Comparison of ENCODE assay signal across 1 cellular context in genomic region chr17:44947461-44948314, GRCh38.
TF ChIP-seq lines count a peak whose summit lies in the region.

TSS of gene KIF18B (minus strand) at chr17:44947773. CDS start at chr17:44936344, 11,429 bp downstream.

TF ChIP-seq in HepG2, 621 proteins besides CTCF, POLR2A, EP300 and RAD21 (continued from another document and continues in another):
- TF ChIP-seq, protein P1, sequence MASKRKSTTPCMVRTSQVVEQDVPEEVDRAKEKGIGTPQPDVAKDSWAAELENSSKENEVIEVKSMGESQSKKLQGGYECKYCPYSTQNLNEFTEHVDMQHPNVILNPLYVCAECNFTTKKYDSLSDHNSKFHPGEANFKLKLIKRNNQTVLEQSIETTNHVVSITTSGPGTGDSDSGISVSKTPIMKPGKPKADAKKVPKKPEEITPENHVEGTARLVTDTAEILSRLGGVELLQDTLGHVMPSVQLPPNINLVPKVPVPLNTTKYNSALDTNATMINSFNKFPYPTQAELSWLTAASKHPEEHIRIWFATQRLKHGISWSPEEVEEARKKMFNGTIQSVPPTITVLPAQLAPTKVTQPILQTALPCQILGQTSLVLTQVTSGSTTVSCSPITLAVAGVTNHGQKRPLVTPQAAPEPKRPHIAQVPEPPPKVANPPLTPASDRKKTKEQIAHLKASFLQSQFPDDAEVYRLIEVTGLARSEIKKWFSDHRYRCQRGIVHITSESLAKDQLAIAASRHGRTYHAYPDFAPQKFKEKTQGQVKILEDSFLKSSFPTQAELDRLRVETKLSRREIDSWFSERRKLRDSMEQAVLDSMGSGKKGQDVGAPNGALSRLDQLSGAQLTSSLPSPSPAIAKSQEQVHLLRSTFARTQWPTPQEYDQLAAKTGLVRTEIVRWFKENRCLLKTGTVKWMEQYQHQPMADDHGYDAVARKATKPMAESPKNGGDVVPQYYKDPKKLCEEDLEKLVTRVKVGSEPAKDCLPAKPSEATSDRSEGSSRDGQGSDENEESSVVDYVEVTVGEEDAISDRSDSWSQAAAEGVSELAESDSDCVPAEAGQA (IDR thresholded peaks at IDR 0.05; ENCODE audit: low read depth), result no peak
- TF ChIP-seq, protein P1 (CRISPR knock-in tag; IDR thresholded peaks at IDR 0.05; ENCODE audit: borderline replicate concordance), result no peak; the same call in 1 of the 2 replicates
- TF ChIP-seq PLSCR1 (CRISPR knock-in tag; IDR thresholded peaks at IDR 0.05; ENCODE audit: borderline replicate concordance) (no peak), ZNF570 (CRISPR knock-in tag; IDR thresholded peaks at IDR 0.05; ENCODE audit: borderline replicate concordance) (no peak), SRSF9 (IDR thresholded peaks at IDR 0.05; ENCODE audit: borderline replicate concordance, insufficient read depth, low read depth, low read length, poor library complexity, severe bottlenecking) (no peak), ZNF891 (CRISPR knock-in tag; IDR thresholded peaks at IDR 0.05) (no peak), ZNF460 (CRISPR knock-in tag; IDR thresholded peaks at IDR 0.05; ENCODE audit: borderline replicate concordance) (no peak), NFKBIZ (CRISPR knock-in tag; IDR thresholded peaks at IDR 0.05) (no peak; the same call in none of the 2 replicates), FOXP1 (IDR thresholded peaks at IDR 0.05) (no peak), FOXP1 (CRISPR knock-in tag; IDR thresholded peaks at IDR 0.05) (no peak), CAMTA2 (CRISPR knock-in tag; IDR thresholded peaks at IDR 0.05; ENCODE audit: borderline replicate concordance) (no peak), NONO (IDR thresholded peaks at IDR 0.05) (no peak), NONO (CRISPR knock-in tag; conservative IDR thresholded peaks at IDR 0.05) (peak; percentile 40; the same call in 1 of the 2 replicates), SIN3B (IDR thresholded peaks at IDR 0.05; ENCODE audit: low read length) (peak; percentile 99), ZNF383 (CRISPR knock-in tag; IDR thresholded peaks at IDR 0.05; ENCODE audit: borderline replicate concordance) (no peak; the same call in 1 of the 2 replicates), ZBTB33 (CRISPR knock-in tag; IDR thresholded peaks at IDR 0.05) (peak; percentile 71), IRF9 (CRISPR knock-in tag; IDR thresholded peaks at IDR 0.05; ENCODE audit: borderline replicate concordance) (0 out of 2 replicates have a peak, but pooled peaks have one; percentile 25), ZNF329 (CRISPR knock-in tag; IDR thresholded peaks at IDR 0.05; ENCODE audit: low read depth) (no peak), ZNF670 (CRISPR knock-in tag; IDR thresholded peaks at IDR 0.05; ENCODE audit: borderline replicate concordance) (no peak), ZNF788 (CRISPR knock-in tag; IDR thresholded peaks at IDR 0.05; ENCODE audit: borderline replicate concordance) (peak; percentile 26), TOE1 (CRISPR knock-in tag; IDR thresholded peaks at IDR 0.05) (no peak; the same call in 1 of the 2 replicates), ZNF713 (CRISPR knock-in tag; IDR thresholded peaks at IDR 0.05) (no peak), MEF2D (CRISPR knock-in tag; IDR thresholded peaks at IDR 0.05) (peak; percentile 44; the same call in 1 of the 2 replicates), GFI1 (CRISPR knock-in tag; IDR thresholded peaks at IDR 0.05; ENCODE audit: borderline replicate concordance) (peak; percentile 32; the same call in 1 of the 2 replicates), ZNF180 (CRISPR knock-in tag; IDR thresholded peaks at IDR 0.05; ENCODE audit: borderline replicate concordance, low read depth) (no peak), ZNF510 (CRISPR knock-in tag; IDR thresholded peaks at IDR 0.05; ENCODE audit: low read depth) (peak; percentile 78; the same call in 1 of the 2 replicates), ZNF468 (CRISPR knock-in tag; IDR thresholded peaks at IDR 0.05) (no peak), ZIK1 (CRISPR knock-in tag; IDR thresholded peaks at IDR 0.05; ENCODE audit: borderline replicate concordance, low read depth) (no peak), ZNF44 (CRISPR knock-in tag; IDR thresholded peaks at IDR 0.05) (no peak), TARDBP (CRISPR knock-in tag; IDR thresholded peaks at IDR 0.05) (peak; percentile 78; the same call in 1 of the 2 replicates), RAD51 (IDR thresholded peaks at IDR 0.05; ENCODE audit: borderline replicate concordance) (no peak), NR2F6 (IDR thresholded peaks at IDR 0.05) (no peak), NR2F6 (CRISPR knock-in tag; IDR thresholded peaks at IDR 0.05) (no peak), KMT2B (CRISPR knock-in tag; IDR thresholded peaks at IDR 0.05) (peak; percentile 90), DPF2 (CRISPR knock-in tag; IDR thresholded peaks at IDR 0.05; ENCODE audit: borderline replicate concordance, low read depth) (no peak), SETDB1 (CRISPR knock-in tag; IDR thresholded peaks at IDR 0.05; ENCODE audit: borderline replicate concordance) (no peak), MAFF (IDR thresholded peaks at IDR 0.05; ENCODE audit: low read depth, low read length) (no peak), GRHL1 (CRISPR knock-in tag; conservative IDR thresholded peaks at IDR 0.05) (no peak), NCOR1 (IDR thresholded peaks at IDR 0.05; ENCODE audit: borderline replicate concordance, low read length) (no peak; the same call in 1 of the 2 replicates), ZNF598 (CRISPR knock-in tag; IDR thresholded peaks at IDR 0.05; ENCODE audit: borderline replicate concordance) (peak; percentile 77; the same call in 1 of the 2 replicates), ZNF343 (CRISPR knock-in tag; IDR thresholded peaks at IDR 0.05) (no peak; the same call in 1 of the 2 replicates)
- TF ChIP-seq, protein P2, sequence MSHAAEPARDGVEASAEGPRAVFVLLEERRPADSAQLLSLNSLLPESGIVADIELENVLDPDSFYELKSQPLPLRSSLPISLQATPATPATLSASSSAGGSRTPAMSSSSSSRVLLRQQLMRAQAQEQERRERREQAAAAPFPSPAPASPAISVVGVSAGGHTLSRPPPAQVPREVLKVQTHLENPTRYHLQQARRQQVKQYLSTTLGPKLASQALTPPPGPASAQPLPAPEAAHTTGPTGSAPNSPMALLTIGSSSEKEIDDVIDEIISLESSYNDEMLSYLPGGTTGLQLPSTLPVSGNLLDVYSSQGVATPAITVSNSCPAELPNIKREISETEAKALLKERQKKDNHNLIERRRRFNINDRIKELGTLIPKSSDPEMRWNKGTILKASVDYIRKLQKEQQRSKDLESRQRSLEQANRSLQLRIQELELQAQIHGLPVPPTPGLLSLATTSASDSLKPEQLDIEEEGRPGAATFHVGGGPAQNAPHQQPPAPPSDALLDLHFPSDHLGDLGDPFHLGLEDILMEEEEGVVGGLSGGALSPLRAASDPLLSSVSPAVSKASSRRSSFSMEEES (CRISPR knock-in tag; IDR thresholded peaks at IDR 0.05), result no peak
- TF ChIP-seq, protein P3, sequence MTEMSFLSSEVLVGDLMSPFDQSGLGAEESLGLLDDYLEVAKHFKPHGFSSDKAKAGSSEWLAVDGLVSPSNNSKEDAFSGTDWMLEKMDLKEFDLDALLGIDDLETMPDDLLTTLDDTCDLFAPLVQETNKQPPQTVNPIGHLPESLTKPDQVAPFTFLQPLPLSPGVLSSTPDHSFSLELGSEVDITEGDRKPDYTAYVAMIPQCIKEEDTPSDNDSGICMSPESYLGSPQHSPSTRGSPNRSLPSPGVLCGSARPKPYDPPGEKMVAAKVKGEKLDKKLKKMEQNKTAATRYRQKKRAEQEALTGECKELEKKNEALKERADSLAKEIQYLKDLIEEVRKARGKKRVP (CRISPR knock-in tag; IDR thresholded peaks at IDR 0.05), result peak in 1 of 2 experiments; percentile 56; a peak in 1 of 4 replicates
- TF ChIP-seq, protein P4, sequence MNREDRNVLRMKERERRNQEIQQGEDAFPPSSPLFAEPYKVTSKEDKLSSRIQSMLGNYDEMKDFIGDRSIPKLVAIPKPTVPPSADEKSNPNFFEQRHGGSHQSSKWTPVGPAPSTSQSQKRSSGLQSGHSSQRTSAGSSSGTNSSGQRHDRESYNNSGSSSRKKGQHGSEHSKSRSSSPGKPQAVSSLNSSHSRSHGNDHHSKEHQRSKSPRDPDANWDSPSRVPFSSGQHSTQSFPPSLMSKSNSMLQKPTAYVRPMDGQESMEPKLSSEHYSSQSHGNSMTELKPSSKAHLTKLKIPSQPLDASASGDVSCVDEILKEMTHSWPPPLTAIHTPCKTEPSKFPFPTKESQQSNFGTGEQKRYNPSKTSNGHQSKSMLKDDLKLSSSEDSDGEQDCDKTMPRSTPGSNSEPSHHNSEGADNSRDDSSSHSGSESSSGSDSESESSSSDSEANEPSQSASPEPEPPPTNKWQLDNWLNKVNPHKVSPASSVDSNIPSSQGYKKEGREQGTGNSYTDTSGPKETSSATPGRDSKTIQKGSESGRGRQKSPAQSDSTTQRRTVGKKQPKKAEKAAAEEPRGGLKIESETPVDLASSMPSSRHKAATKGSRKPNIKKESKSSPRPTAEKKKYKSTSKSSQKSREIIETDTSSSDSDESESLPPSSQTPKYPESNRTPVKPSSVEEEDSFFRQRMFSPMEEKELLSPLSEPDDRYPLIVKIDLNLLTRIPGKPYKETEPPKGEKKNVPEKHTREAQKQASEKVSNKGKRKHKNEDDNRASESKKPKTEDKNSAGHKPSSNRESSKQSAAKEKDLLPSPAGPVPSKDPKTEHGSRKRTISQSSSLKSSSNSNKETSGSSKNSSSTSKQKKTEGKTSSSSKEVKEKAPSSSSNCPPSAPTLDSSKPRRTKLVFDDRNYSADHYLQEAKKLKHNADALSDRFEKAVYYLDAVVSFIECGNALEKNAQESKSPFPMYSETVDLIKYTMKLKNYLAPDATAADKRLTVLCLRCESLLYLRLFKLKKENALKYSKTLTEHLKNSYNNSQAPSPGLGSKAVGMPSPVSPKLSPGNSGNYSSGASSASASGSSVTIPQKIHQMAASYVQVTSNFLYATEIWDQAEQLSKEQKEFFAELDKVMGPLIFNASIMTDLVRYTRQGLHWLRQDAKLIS (CRISPR knock-in tag; IDR thresholded peaks at IDR 0.05), result no peak
- TF ChIP-seq, protein P5, sequence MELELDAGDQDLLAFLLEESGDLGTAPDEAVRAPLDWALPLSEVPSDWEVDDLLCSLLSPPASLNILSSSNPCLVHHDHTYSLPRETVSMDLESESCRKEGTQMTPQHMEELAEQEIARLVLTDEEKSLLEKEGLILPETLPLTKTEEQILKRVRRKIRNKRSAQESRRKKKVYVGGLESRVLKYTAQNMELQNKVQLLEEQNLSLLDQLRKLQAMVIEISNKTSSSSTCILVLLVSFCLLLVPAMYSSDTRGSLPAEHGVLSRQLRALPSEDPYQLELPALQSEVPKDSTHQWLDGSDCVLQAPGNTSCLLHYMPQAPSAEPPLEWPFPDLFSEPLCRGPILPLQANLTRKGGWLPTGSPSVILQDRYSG (CRISPR knock-in tag; IDR thresholded peaks at IDR 0.05), result no peak
